Comparison of ENCODE assay signal across 1 cellular context in genomic region chr10:21533577-21534475, GRCh38.
TF ChIP-seq lines count a peak whose summit lies in the region.

MLLT10 (plus strand) TSS chr10:21534232; CDS start chr10:21534645, 413 bp downstream.

TF ChIP-seq in GM12878, 131 proteins besides CTCF, POLR2A, EP300 and RAD21 (continued from another document and continues in another):
- TF ChIP-seq ASH2L (IDR thresholded peaks at IDR 0.05; ENCODE audit: borderline replicate concordance, low read depth), result no peak
- TF ChIP-seq MEF2A (IDR thresholded peaks at IDR 0.05; ENCODE audit: insufficient read depth, low read depth, low read length), result no peak
- no peak for TF ChIP-seq ZBTB4 (CRISPR knock-in tag; IDR thresholded peaks at IDR 0.05)
- TF ChIP-seq KDM1A (IDR thresholded peaks at IDR 0.05; ENCODE audit: borderline replicate concordance), result no peak
- TF ChIP-seq IRF3 (IDR thresholded peaks at IDR 0.05), result no peak
- TF ChIP-seq MAX (IDR thresholded peaks at IDR 0.05; ENCODE audit: low read depth, low read length), result no peak; the same call in 1 of the 2 replicates
- peak; percentile 95 for TF ChIP-seq IKZF1 (conservative IDR thresholded peaks at IDR 0.05)
- TF ChIP-seq ZNF622 (IDR thresholded peaks at IDR 0.05), result no peak
- TF ChIP-seq ZZZ3 (IDR thresholded peaks at IDR 0.05; ENCODE audit: control insufficient read depth, insufficient read length, low read depth), result no peak
- TF ChIP-seq PML (IDR thresholded peaks at IDR 0.05; ENCODE audit: low read length), result 0 out of 2 replicates have a peak, but pooled peaks have one; percentile 77
- TF ChIP-seq CHD4 (IDR thresholded peaks at IDR 0.05), result no peak
- TF ChIP-seq E2F8 (IDR thresholded peaks at IDR 0.05; ENCODE audit: low read depth, partially characterized antibody), result no peak
- no peak for TF ChIP-seq IRF4 (IDR thresholded peaks at IDR 0.05; ENCODE audit: low read depth, low read length)
- no peak for TF ChIP-seq BRCA1 (IDR thresholded peaks at IDR 0.05; ENCODE audit: low read depth, low read length)
- no peak for TF ChIP-seq ZNF274 (IDR thresholded peaks at IDR 0.05; ENCODE audit: insufficient read depth, insufficient read length)
- TF ChIP-seq CEBPZ (IDR thresholded peaks at IDR 0.05; ENCODE audit: low read depth, low read length), result no peak
- TF ChIP-seq POLR2AphosphoS2 (IDR thresholded peaks at IDR 0.05; ENCODE audit: low read depth, low read length), result peak; percentile 69; the same call in 1 of the 2 replicates
- no peak for TF ChIP-seq MYB (IDR thresholded peaks at IDR 0.05; ENCODE audit: borderline replicate concordance, low read depth, low read length)
- no peak for TF ChIP-seq ZNF384 (IDR thresholded peaks at IDR 0.05; ENCODE audit: borderline replicate concordance, low read depth, low read length)
- no peak for TF ChIP-seq CEBPB (IDR thresholded peaks at IDR 0.05; ENCODE audit: borderline replicate concordance in 1 of 2, low read depth in 2 of 2, low read length in 2 of 2)
- no peak for TF ChIP-seq NR2C2 (IDR thresholded peaks at IDR 0.05; ENCODE audit: borderline replicate concordance, control insufficient read depth, insufficient read length, low read depth)
- no peak for TF ChIP-seq HSF1 (IDR thresholded peaks at IDR 0.05; ENCODE audit: low read depth, low read length)
- TF ChIP-seq SREBF1 (IDR thresholded peaks at IDR 0.05; ENCODE audit: low read length), result no peak
- TF ChIP-seq WRNIP1 (IDR thresholded peaks at IDR 0.05; ENCODE audit: borderline replicate concordance, low read depth, low read length), result no peak
- TF ChIP-seq ATF3 (IDR thresholded peaks at IDR 0.05; ENCODE audit: borderline replicate concordance, extremely low read depth, low read depth, low read length), result no peak
- TF ChIP-seq NR2F1 (conservative IDR thresholded peaks at IDR 0.05), result peak; percentile 74
- TF ChIP-seq NFIC (IDR thresholded peaks at IDR 0.05; ENCODE audit: low read depth, low read length), result no peak
- TF ChIP-seq SIN3A (IDR thresholded peaks at IDR 0.05; ENCODE audit: low read depth, low read length), result no peak
- TF ChIP-seq MLLT1 (IDR thresholded peaks at IDR 0.05), result peak; percentile 56; the same call in 1 of the 2 replicates
- TF ChIP-seq IRF5 (IDR thresholded peaks at IDR 0.05; ENCODE audit: borderline replicate concordance), result no peak
- TF ChIP-seq ZNF24 (IDR thresholded peaks at IDR 0.05), result no peak
- no peak for TF ChIP-seq RFX5 (IDR thresholded peaks at IDR 0.05; ENCODE audit: low read depth, low read length)
- no peak for TF ChIP-seq SRF (IDR thresholded peaks at IDR 0.05; ENCODE audit: low read depth in 2 of 2, low read length in 2 of 2)
- TF ChIP-seq TCF12 (IDR thresholded peaks at IDR 0.05; ENCODE audit: low read depth, low read length), result peak; percentile 4; the same call in 1 of the 2 replicates
- TF ChIP-seq FOXM1 (IDR thresholded peaks at IDR 0.05; ENCODE audit: low read depth, low read length), result no peak
- TF ChIP-seq CBX3 (IDR thresholded peaks at IDR 0.05; ENCODE audit: borderline replicate concordance, low read depth), result no peak
- TF ChIP-seq ELK1 (IDR thresholded peaks at IDR 0.05; ENCODE audit: low read depth, low read length), result no peak
- no peak; the same call in 1 of the 2 replicates for TF ChIP-seq SMARCA5 (IDR thresholded peaks at IDR 0.05)
- TF ChIP-seq STAT3 (IDR thresholded peaks at IDR 0.05; ENCODE audit: low read depth, low read length), result no peak
- TF ChIP-seq PBX3 (IDR thresholded peaks at IDR 0.05; ENCODE audit: insufficient replicate concordance, low read depth, low read length), result no peak
- TF ChIP-seq HDAC6 (IDR thresholded peaks at IDR 0.05; ENCODE audit: unreplicated experiment), result no peak
